In genomic region chr11:131852757-131853156, GRCh38 we compare ENCODE assay signal across 33 cellular contexts.
"Had no signal": no experiment of that assay in that cellular context is flagged by ENCODE, and none has a peak within 500 bp of the region (broad histone marks: within the 10 kb centered on the region; RNA-seq: fewer than 3 reads in every experiment).

No MANE protein-coding gene starts in this region.

- DNase-seq: Karpas-422, Kasumi-1, MG63, MM.1S, MV-4-11, NCI-H1048, NCI-H1092, NCI-H1092 treated with DMSO at 0.1 percent for 48 hours, NCI-H1105, NCI-H1105 treated with DMSO at 0.1 percent for 48 hours, NCI-H1417 treated with DMSO at 0.1 percent for 48 hours, NCI-H1436, NCI-H1436 treated with DMSO at 0.1 percent for 48 hours, NCI-H146, NCI-H1694, NCI-H1694 treated with DMSO at 0.1 percent for 48 hours, NCI-H187, NCI-H187 treated with DMSO at 0.1 percent for 48 hours, NCI-H1930, NCI-H2029, NCI-H2029 treated with DMSO at 0.1 percent for 48 hours, NCI-H2081, NCI-H2081 treated with DMSO at 0.1 percent for 48 hours, NCI-H2107, NCI-H2171, NCI-H2171 treated with DMSO at 0.1 percent for 48 hours, NCI-H2227 treated with DMSO at 0.1 percent for 48 hours, NCI-H226, NCI-H345, NCI-H446, NCI-H446 treated with DMSO at 0.1 percent for 48 hours, NCI-H510A had no signal

- H3K4me2 ChIP-seq: KMS-11 had no signal

- H3K4me3 ChIP-seq: MG63 had no signal

- H3K9me3 ChIP-seq: MG63 had no signal

- H3K36me3 ChIP-seq: MG63 had no signal

- H3K27ac ChIP-seq: KMS-11 had no signal

- H3K9ac ChIP-seq: KMS-11 had no signal
